In genomic region chr6:2582268-2582667, GRCh38 we compare ENCODE assay signal across 22 cellular contexts.
"Had no signal": no experiment of that assay in that cellular context is flagged by ENCODE, and none has a peak within 500 bp of the region (broad histone marks: within the 10 kb centered on the region; RNA-seq: fewer than 3 reads in every experiment).

No MANE protein-coding gene starts in this region.

- ATAC-seq: activated naive CD4-positive, alpha-beta T cell treated with anti-CD3 and anti-CD28 coated beads, Interleukin-2, amount 50 U/mL, for 72 hours; heart right ventricle; left lobe of liver; lower lobe of right lung; naive thymus-derived CD4-positive, alpha-beta T cell; sciatic nerve; stimulated activated memory B cell treated with anti-CD40 and anti-IgM and Interleukin-4, amounts not matched to agents 10 μg/mL and 1 μg/mL and 100 μg/mL, for 72 hours had no signal

- H3K27ac Mint-ChIP-seq: activated naive CD4-positive, alpha-beta T cell treated with anti-CD3 and anti-CD28 coated beads, Interleukin-2, amount 50 U/mL, for 72 hours; dendritic cell treated with granulocyte-macrophage colony-stimulating factor and Interleukin-4, amounts not matched to agents 40 ng/mL and 50 ng/mL, for 4 days; naive thymus-derived CD4-positive, alpha-beta T cell; stimulated activated memory B cell treated with anti-CD40 and anti-IgM and Interleukin-4, amounts not matched to agents 10 μg/mL and 1 μg/mL and 100 μg/mL, for 72 hours had no signal

- H3K36me3 Mint-ChIP-seq: activated naive CD4-positive, alpha-beta T cell treated with anti-CD3 and anti-CD28 coated beads, Interleukin-2, amount 50 U/mL, for 72 hours; naive thymus-derived CD4-positive, alpha-beta T cell; stimulated activated memory B cell treated with anti-CD40 and anti-IgM and Interleukin-4, amounts not matched to agents 10 μg/mL and 1 μg/mL and 100 μg/mL, for 72 hours had no signal

- H3K4me1 Mint-ChIP-seq: naive thymus-derived CD4-positive, alpha-beta T cell; stimulated activated memory B cell treated with anti-CD40 and anti-IgM and Interleukin-4, amounts not matched to agents 10 μg/mL and 1 μg/mL and 100 μg/mL, for 72 hours had no signal

- DNase-seq: activated CD4-positive, CD25-positive, alpha-beta regulatory T cell treated with anti-CD3 and anti-CD28 coated beads, Interleukin-2, amount 50 U/mL, for 72 hours; activated T-cell treated with anti-CD3 and anti-CD28 coated beads, Interleukin-2, amount 50 U/mL, for 1 hour; brain microvascular endothelial cell; caudate nucleus; effector CD4-positive, alpha-beta T cell; foreskin fibroblast; heart right ventricle; kidney; lower lobe of right lung; naive thymus-derived CD4-positive, alpha-beta T cell; occipital lobe; posterior cingulate gyrus; small intestine; stimulated activated CD4-positive, alpha-beta T cell treated with anti-CD3 and anti-CD28 coated beads, Interleukin-2, amount 100 ng/mL, for 24 hours; transverse colon; uterus had no signal

- H3K4me3 Mint-ChIP-seq: dendritic cell treated with granulocyte-macrophage colony-stimulating factor and Interleukin-4, amounts not matched to agents 40 ng/mL and 50 ng/mL, for 4 days; naive thymus-derived CD4-positive, alpha-beta T cell; neural crest cell; stimulated activated memory B cell treated with anti-CD40 and anti-IgM and Interleukin-4, amounts not matched to agents 10 μg/mL and 1 μg/mL and 100 μg/mL, for 72 hours had no signal

- H3K9me3 Mint-ChIP-seq: dendritic cell treated with granulocyte-macrophage colony-stimulating factor and Interleukin-4, amounts not matched to agents 40 ng/mL and 50 ng/mL, for 4 days had no signal
